ENCODE assay signal across 27 cellular contexts in the genomic region with DNA sequence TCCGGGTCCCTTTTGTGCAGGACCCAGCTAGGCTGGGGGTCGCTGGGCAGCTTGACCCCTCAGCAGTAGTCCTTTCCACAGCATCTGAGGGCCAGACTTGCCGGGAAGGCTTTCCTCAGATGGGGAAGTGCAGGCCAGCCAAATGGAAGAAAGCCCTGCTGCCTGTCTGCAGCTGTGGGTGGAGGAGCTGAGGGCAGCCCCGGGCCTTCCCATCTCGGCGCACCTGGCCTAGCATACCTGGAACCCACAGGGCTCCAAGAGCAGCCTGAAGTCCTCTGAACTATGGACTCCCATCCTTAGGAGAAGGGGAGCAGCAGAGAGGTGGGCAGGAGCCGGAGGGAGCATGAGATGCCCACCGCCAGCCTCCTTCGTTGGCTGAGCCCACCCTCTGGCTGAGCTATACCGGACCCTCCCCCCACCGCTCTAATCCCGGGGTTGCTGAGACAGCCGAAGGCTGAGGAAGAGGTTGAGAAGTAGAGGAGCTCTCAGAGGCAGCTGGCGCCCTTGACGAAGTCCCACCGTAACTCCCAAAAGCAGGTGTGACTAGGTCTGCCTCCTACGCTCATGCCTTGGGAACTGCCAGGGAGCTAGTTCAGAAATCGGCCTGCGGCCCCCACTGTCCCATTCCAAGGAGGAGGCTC.
"Had no signal": no experiment of that assay in that cellular context is flagged by ENCODE, and none has a peak within 500 bp of the region (broad histone marks: within the 10 kb centered on the region; RNA-seq: fewer than 3 reads in every experiment).

No MANE protein-coding gene starts in this region.

- H3K27ac ChIP-seq: adrenal gland, colonic mucosa, epithelial cell of prostate, esophagus squamous epithelium, left ventricle myocardium inferior, right atrium auricular region had no signal

- H3K9me3 Mint-ChIP-seq: activated T-cell treated with anti-CD3 and anti-CD28 coated beads, Interleukin-2, amount 50 U/mL, for 4 hours; activated T-helper 2 cell treated with anti-CD3 and anti-CD28 coated beads, Interferon-gamma antibody, Interleukin-2, Interleukin-4, amounts not matched to agents 10 μg/mL and 5 μg/mL and 100 μg/mL, durations not matched to agents 14 hours and 24 hours and 36 hours; naive thymus-derived CD4-positive, alpha-beta T cell; T-helper 1 cell treated with Interleukin-12 subunit alpha and Interleukin-12 subunit beta and Interleukin-4 antibody, amounts not matched to agents 30 μg/mL and 1 μg/mL, for 36 hours had no signal

- H3K27ac Mint-ChIP-seq: activated naive CD8-positive, alpha-beta T cell had no signal

- FAIRE-seq: endometrium, islet of Langerhans, TTC549 had no signal

- H3K27me3 Mint-ChIP-seq: activated naive CD8-positive, alpha-beta T cell; naive thymus-derived CD4-positive, alpha-beta T cell had no signal

- H3K4me3 Mint-ChIP-seq: activated CD8-positive, alpha-beta T cell treated with anti-CD3 and anti-CD28 coated beads, Interleukin-2, amount 10 ng/mL, durations not matched to agents 7 days and 5 days; activated naive CD8-positive, alpha-beta T cell; activated T-cell treated with anti-CD3 and anti-CD28 coated beads, Interleukin-2, amount 50 U/mL, for 4 hours; naive thymus-derived CD4-positive, alpha-beta T cell; T-helper 1 cell treated with Interleukin-12 subunit alpha and Interleukin-12 subunit beta and Interleukin-4 antibody, amounts not matched to agents 30 μg/mL and 1 μg/mL, for 36 hours had no signal

- DNase-seq: activated CD8-positive, alpha-beta T cell treated with anti-CD3 and anti-CD28 coated beads, Interleukin-2, amount 10 ng/mL, durations not matched to agents 7 days and 5 days; activated T-cell treated with anti-CD3 and anti-CD28 coated beads, Interleukin-2, amount 50 U/mL, for 4 hours; cerebellar nuclear complex; colonic mucosa; effector CD8-positive, alpha-beta T cell; esophagus squamous epithelium; foreskin melanocyte; stimulated activated CD4-positive, alpha-beta T cell treated with anti-CD3 and anti-CD28 coated beads, Interleukin-15, amount 100 ng/mL, for 24 hours; stimulated activated CD4-positive, alpha-beta T cell treated with anti-CD3 and anti-CD28 coated beads, Interleukin-2, amount 100 ng/mL, for 24 hours; stimulated activated naive CD4-positive, alpha-beta T cell treated with Interleukin-2 at 50 U/mL for 16 hours; SW 1271; T-helper 9 cell; transverse colon; WERI-Rb-1 had no signal

- H3K36me3 ChIP-seq: adrenal gland, colonic mucosa, esophagus squamous epithelium, left ventricle myocardium inferior, right atrium auricular region, transverse colon had no signal

- H3K9me3 ChIP-seq: adrenal gland, body of pancreas, colonic mucosa, esophagus squamous epithelium, left ventricle myocardium inferior, right atrium auricular region, transverse colon had no signal

- H3K36me3 Mint-ChIP-seq: activated naive CD8-positive, alpha-beta T cell; naive thymus-derived CD4-positive, alpha-beta T cell had no signal

- H3K4me3 ChIP-seq: adrenal gland, body of pancreas, colonic mucosa, esophagus squamous epithelium, left ventricle myocardium inferior, lung, right atrium auricular region, transverse colon had no signal

- H3K27me3 ChIP-seq: adrenal gland, body of pancreas, colonic mucosa, esophagus squamous epithelium, right atrium auricular region, transverse colon had no signal

- H3K4me1 ChIP-seq: colonic mucosa had no signal
